ENCODE assay signal across 18 cellular contexts in genomic region chr5:132071338-132071707, GRCh38. TPM values are rescaled to one million over a fixed set of nuclear protein-coding genes. Genes with fewer than 3 reads are reported as not detected.
A peak's percentile ranks its signal among the peaks of the same experiment; 100 is the strongest.
DNase-seq lines count a peak whose midpoint lies in the region; ATAC-seq and TF ChIP-seq lines count a peak whose summit lies in the region.
"Had no signal": no experiment of that assay in that cellular context is flagged by ENCODE, and none has a peak within 500 bp of the region (broad histone marks: within the 10 kb centered on the region; RNA-seq: fewer than 3 reads in every experiment).

No MANE protein-coding gene starts in this region.

- H3K4me3 ChIP-seq in upper lobe of right lung, result no peak overlapping the region
- H3K4me3 ChIP-seq: MG63, PC-9 had no signal

- H3K4me1 Mint-ChIP-seq in activated T-cell treated with anti-CD3 and anti-CD28 coated beads, Interleukin-2, amount 50 U/mL, for 24 hours (ENCODE audit: low read depth), result peaks cover 56% of the 10 kb centered on the region
- H3K4me1 Mint-ChIP-seq in H9, result peaks cover 4 to 5% of the 10 kb centered on the region in 2 experiments; a peak in 3 of 4 replicates
- H3K4me1 Mint-ChIP-seq in activated naive CD8-positive, alpha-beta T cell treated with anti-CD3 and anti-CD28 coated beads, Interleukin-2, amount 10 ng/mL, durations not matched to agents 7 days and 5 days, result peaks cover 28% of the 10 kb centered on the region

- H2BK12ac ChIP-seq in H9 (ENCODE audit: insufficient read length, low read depth, low read length), result no peak overlapping the region

- H4K20me1 ChIP-seq in H9 (ENCODE audit: control insufficient read depth, insufficient read depth, insufficient read length), result no peaks in the 10 kb centered on the region

- H3K23me2 ChIP-seq in H9 (ENCODE audit: insufficient read length, low read depth, low read length, poor library complexity, severe bottlenecking), result no peaks in the 10 kb centered on the region

- H2BK5ac ChIP-seq in H9 (ENCODE audit: insufficient read length, low read length), result no peak overlapping the region

- H3K36me3 ChIP-seq in upper lobe of right lung, result no peaks in the 10 kb centered on the region
- H3K36me3 ChIP-seq: MG63 had no signal

- H3K79me2 ChIP-seq in H9 (ENCODE audit: insufficient read depth, low read length), result no peaks in the 10 kb centered on the region

- ATAC-seq in activated naive CD8-positive, alpha-beta T cell treated with anti-CD3 and anti-CD28 coated beads, Interleukin-2, amount 10 ng/mL, durations not matched to agents 7 days and 5 days (ENCODE audit: low read depth), result no peak
- ATAC-seq in upper lobe of right lung, result no peak
- ATAC-seq: CD8-positive, alpha-beta T cell had no signal

- H3K56ac ChIP-seq in H9 (ENCODE audit: insufficient read length, low read depth, low read length), result no peak overlapping the region

- H4K8ac ChIP-seq in H9 (replicated peaks; ENCODE audit: insufficient read length, low read depth, low read length), result no peak overlapping the region

- H2BK120ac ChIP-seq in H9 (ENCODE audit: low read depth, low read length, poor library complexity, severe bottlenecking), result no peak overlapping the region

- no peak for DNase-seq in activated T-cell treated with anti-CD3 and anti-CD28 coated beads, Interleukin-2, amount 50 U/mL, for 24 hours
- DNase-seq in activated T-cell treated with anti-CD3 and anti-CD28 coated beads for 4 hours (no peak), H9 (no peak), upper lobe of right lung (no peak), kidney tubule cell (ENCODE audit: low spot score) (no peak), RWPE1 (ENCODE audit: low spot score) (no peak)
- DNase-seq in activated naive CD8-positive, alpha-beta T cell treated with anti-CD3 and anti-CD28 coated beads, Interleukin-2, amount 10 ng/mL, durations not matched to agents 7 days and 5 days, result no peak
- DNase-seq: AML-193; CD8-positive, alpha-beta T cell; DMS79 treated with DMSO at 0.1 percent for 48 hours; GOT3; MG63; NCI-H1105; NCI-H187 treated with DMSO at 0.1 percent for 48 hours; NCI-H2171; NCI-H446 treated with DMSO at 0.1 percent for 48 hours; NCI-H748 treated with DMSO at 0.1 percent for 48 hours; PC-9 had no signal

- WGBS in H9 (ENCODE audit: extremely low coverage, insufficient read length, low lambda C conversion rate), result no CpG with 5 or more reads among the region's 2 CpGs

- no peak overlapping the region for H2AK5ac ChIP-seq in H9 (ENCODE audit: insufficient read length, low read length)

- H3K9me3 Mint-ChIP-seq in activated T-cell treated with anti-CD3 and anti-CD28 coated beads, Interleukin-2, amount 50 U/mL, for 24 hours, result no peaks in the 10 kb centered on the region
- H3K9me3 Mint-ChIP-seq in H9, result no peaks in the 10 kb centered on the region; a peak in 1 of 5 replicates
- H3K9me3 Mint-ChIP-seq in activated naive CD8-positive, alpha-beta T cell treated with anti-CD3 and anti-CD28 coated beads, Interleukin-2, amount 10 ng/mL, durations not matched to agents 7 days and 5 days, result no peaks in the 10 kb centered on the region
- H3K9me3 Mint-ChIP-seq: CD8-positive, alpha-beta T cell had no signal

- H3K4me3 Mint-ChIP-seq in activated T-cell treated with anti-CD3 and anti-CD28 coated beads, Interleukin-2, amount 50 U/mL, for 24 hours, result no peak overlapping the region
- no peak overlapping the region for H3K4me3 Mint-ChIP-seq in H9
- no peak overlapping the region for H3K4me3 Mint-ChIP-seq in activated naive CD8-positive, alpha-beta T cell treated with anti-CD3 and anti-CD28 coated beads, Interleukin-2, amount 10 ng/mL, durations not matched to agents 7 days and 5 days
- H3K4me3 Mint-ChIP-seq: CD8-positive, alpha-beta T cell had no signal

- H3K27me3 ChIP-seq in H9 (ENCODE audit: insufficient read depth, low read length) (no peaks in the 10 kb centered on the region), upper lobe of right lung (no peaks in the 10 kb centered on the region)
- H3K27me3 ChIP-seq: MG63 had no signal

- no peak overlapping the region for H4K91ac ChIP-seq in H9 (ENCODE audit: insufficient read length, low read depth, low read length)

- H3K4me2 ChIP-seq in H9 (ENCODE audit: insufficient read depth, insufficient read length, low read length), result no peak overlapping the region
- H3K4me2 ChIP-seq: PC-9 had no signal

- H3T11ph ChIP-seq in H9 (ENCODE audit: low read length), result no peak overlapping the region

- no peak overlapping the region for H2BK20ac ChIP-seq in H9 (ENCODE audit: low read depth, low read length, poor library complexity, severe bottlenecking)

- no peaks in the 10 kb centered on the region for H3K4me1 ChIP-seq in H9 (ENCODE audit: insufficient read depth, low read length)
- H3K4me1 ChIP-seq in upper lobe of right lung, result no peaks in the 10 kb centered on the region

- no peaks in the 10 kb centered on the region for H3K79me1 ChIP-seq in H9 (ENCODE audit: insufficient read depth, low read depth, low read length, poor library complexity, severe bottlenecking)

- H3K14ac ChIP-seq in H9 (ENCODE audit: insufficient read depth, low read length), result no peak overlapping the region

- no peak overlapping the region for H3K23ac ChIP-seq in H9 (ENCODE audit: insufficient read length, low read depth, low read length)

- no peak overlapping the region for H3K4ac ChIP-seq in H9 (ENCODE audit: low read depth, low read length)

- no peaks in the 10 kb centered on the region for H3K27me3 Mint-ChIP-seq in activated T-cell treated with anti-CD3 and anti-CD28 coated beads, Interleukin-2, amount 50 U/mL, for 24 hours
- no peaks in the 10 kb centered on the region; the same call in none of the 2 replicates for H3K27me3 Mint-ChIP-seq in H9 (ENCODE audit: low read depth)
- peaks cover under 1% of the 10 kb centered on the region for H3K27me3 Mint-ChIP-seq in activated naive CD8-positive, alpha-beta T cell treated with anti-CD3 and anti-CD28 coated beads, Interleukin-2, amount 10 ng/mL, durations not matched to agents 7 days and 5 days

- CTCF ChIA-PET in RWPE1 (lab: Yijun Ruan, JAX), result no interaction called here

- H2BK15ac ChIP-seq in H9 (ENCODE audit: low read depth, low read length), result no peak overlapping the region

- H3K27ac ChIP-seq in H9 (ENCODE audit: insufficient read length, low read depth, low read length), result no peak overlapping the region
- H3K27ac ChIP-seq in upper lobe of right lung, result peak overlapping the region; percentile 49
- no peak overlapping the region for H3K27ac ChIP-seq in RWPE1
- H3K27ac ChIP-seq: PC-9 had no signal

- H4K5ac ChIP-seq in H9 (ENCODE audit: insufficient read length, low read depth, low read length), result no peak overlapping the region

- H2AFZ ChIP-seq in H9 (ENCODE audit: low read length), result no peak overlapping the region
- H2AFZ ChIP-seq: PC-9 had no signal

- no peak for TF ChIP-seq CTCF in H9 (conservative IDR thresholded peaks at IDR 0.05)
- TF ChIP-seq CTCF in upper lobe of right lung (IDR thresholded peaks at IDR 0.05), result no peak
- no peak for TF ChIP-seq CTCF in RWPE1 (conservative IDR thresholded peaks at IDR 0.05; ENCODE audit: low read depth)

- intact Hi-C loops in upper lobe of right lung (cut with DNase I), result no loop called here

- peak overlapping the region; percentile 86 for H3K27ac Mint-ChIP-seq in activated T-cell treated with anti-CD3 and anti-CD28 coated beads, Interleukin-2, amount 50 U/mL, for 24 hours
- peak overlapping the region in 2 of 3 experiments; percentile 37 to 90; a peak in 2 of 7 replicates for H3K27ac Mint-ChIP-seq in H9
- H3K27ac Mint-ChIP-seq in activated naive CD8-positive, alpha-beta T cell treated with anti-CD3 and anti-CD28 coated beads, Interleukin-2, amount 10 ng/mL, durations not matched to agents 7 days and 5 days, result peak overlapping the region; percentile 47
- H3K27ac Mint-ChIP-seq: CD8-positive, alpha-beta T cell had no signal

- H3K9me3 ChIP-seq in H9 (ENCODE audit: control insufficient read depth, low read depth, low read length) (no peaks in the 10 kb centered on the region), upper lobe of right lung (no peaks in the 10 kb centered on the region)
- H3K9me3 ChIP-seq: MG63 had no signal

- POLR2A ChIA-PET in activated naive CD8-positive, alpha-beta T cell treated with anti-CD3 and anti-CD28 coated beads, Interleukin-2, amount 10 ng/mL, durations not matched to agents 7 days and 5 days (lab: Charles Lee), result no interaction called here
- POLR2A ChIA-PET in RWPE1 (lab: Yijun Ruan, JAX; ENCODE audit: low non-redundant PET), result no interaction called here

- H3K36me3 Mint-ChIP-seq in activated T-cell treated with anti-CD3 and anti-CD28 coated beads, Interleukin-2, amount 50 U/mL, for 24 hours (ENCODE audit: low read depth), result peaks cover 17% of the 10 kb centered on the region
- H3K36me3 Mint-ChIP-seq in H9 (ENCODE audit: insufficient read depth in 1 of 3, low read depth in 3 of 3), result no peaks in the 10 kb centered on the region
- H3K36me3 Mint-ChIP-seq in activated naive CD8-positive, alpha-beta T cell treated with anti-CD3 and anti-CD28 coated beads, Interleukin-2, amount 10 ng/mL, durations not matched to agents 7 days and 5 days, result no peaks in the 10 kb centered on the region
- H3K36me3 Mint-ChIP-seq: CD8-positive, alpha-beta T cell had no signal

- H3K18ac ChIP-seq in H9 (ENCODE audit: insufficient read length, low read depth, low read length), result no peak overlapping the region

- H3K9ac ChIP-seq in H9 (ENCODE audit: extremely low read depth, insufficient read length, low read length), result no peak overlapping the region

RNA-seq across cellular contexts. Expression of gene CSF2, which starts 2.3 kb away (rescaled TPM):
- total RNA-seq in H9 (2021) (not detected in 2 replicates), upper lobe of right lung (7.1 TPM)
- total RNA-seq in activated naive CD8-positive, alpha-beta T cell treated with anti-CD3 and anti-CD28 coated beads, Interleukin-2, amount 10 ng/mL, durations not matched to agents 7 days and 5 days, result 1 to 10 TPM; 1.1 to 1.4 TPM
- total RNA-seq: PC-9 had no signal

RNA-seq across cellular contexts. Expression of gene IL3, which starts 10.9 kb away (rescaled TPM):
- total RNA-seq in H9 (2021), result not detected in 2 replicates
- total RNA-seq in activated naive CD8-positive, alpha-beta T cell treated with anti-CD3 and anti-CD28 coated beads, Interleukin-2, amount 10 ng/mL, durations not matched to agents 7 days and 5 days, result not detected
- total RNA-seq in upper lobe of right lung, result not detected
- total RNA-seq: CD8-positive, alpha-beta T cell; PC-9 had no signal

RNA-seq across cellular contexts. Expression of gene ACSL6, which starts 59.9 kb away (rescaled TPM):
- total RNA-seq in H9 (2021) (1.3 and 1.6 TPM in 2 replicates), upper lobe of right lung (0.98 TPM)
- total RNA-seq in activated naive CD8-positive, alpha-beta T cell treated with anti-CD3 and anti-CD28 coated beads, Interleukin-2, amount 10 ng/mL, durations not matched to agents 7 days and 5 days, result 10 to 100 TPM; 31.5 to 34.6 TPM
- total RNA-seq: PC-9 had no signal

Comparison
In these comparisons a context has a peak if more than half of its experiments do, and no peak if none do; other contexts are left out.
1. RNA of gene ACSL6, which starts 59.9 kb away (total RNA-seq): 31.5 to 34.6 TPM in activated naive CD8-positive, alpha-beta T cell treated with anti-CD3 and anti-CD28 coated beads, Interleukin-2, amount 10 ng/mL, durations not matched to agents 7 days and 5 days; 1.3 to 1.6 TPM in H9 and 0.98 TPM in upper lobe of right lung (single experiment); every median in the first group is over 10 times any median in the second.
2. Peak in every context shown above with its lines, with median percentiles within 50 percentile points of each other: H3K27ac Mint-ChIP-seq.